Comparison of ENCODE assay signal across 25 cellular contexts in genomic region chr5:171588046-171588445, GRCh38.
"Had no signal": no experiment of that assay in that cellular context is flagged by ENCODE, and none has a peak within 500 bp of the region (broad histone marks: within the 10 kb centered on the region; RNA-seq: fewer than 3 reads in every experiment).

No MANE protein-coding gene starts in this region.

- H3K27me3 ChIP-seq: gastrocnemius medialis, heart right ventricle, left lung had no signal

- FAIRE-seq: endothelial cell of umbilical vein, islet of Langerhans, keratinocyte had no signal

- H3K9me3 Mint-ChIP-seq: memory B cell had no signal

- H3K4me3 ChIP-seq: coronary artery, dorsolateral prefrontal cortex, esophagus squamous epithelium, gastrocnemius medialis, heart right ventricle, left lung, lung had no signal

- H3K4me3 Mint-ChIP-seq: memory B cell, naive B cell had no signal

- H3K27ac ChIP-seq: coronary artery, dorsolateral prefrontal cortex, esophagus squamous epithelium, gastrocnemius medialis, heart right ventricle, left lung had no signal

- H3K4me1 Mint-ChIP-seq: memory B cell, naive B cell had no signal

- H3K9me3 ChIP-seq: esophagus squamous epithelium, gastrocnemius medialis, heart right ventricle, left lung had no signal

- H3K4me1 ChIP-seq: esophagus squamous epithelium, gastrocnemius medialis, heart right ventricle, left lung had no signal

- DNase-seq: dermis blood vessel endothelial cell; dorsolateral prefrontal cortex; effector CD4-positive, alpha-beta T cell; effector memory CD4-positive, alpha-beta T cell; esophagus squamous epithelium; foreskin fibroblast; foreskin melanocyte; gastrocnemius medialis; glutamatergic neuron; head of caudate nucleus; heart right ventricle; hippocampal formation; left cardiac atrium; left lung; left ventricle myocardium superior; mammary epithelial cell; mesendoderm; midbrain; naive B cell had no signal

- H3K36me3 Mint-ChIP-seq: memory B cell, naive B cell had no signal

- H3K36me3 ChIP-seq: esophagus squamous epithelium, gastrocnemius medialis, heart right ventricle, left lung had no signal

- H3K27ac Mint-ChIP-seq: memory B cell, naive B cell had no signal
